26 cellular contexts compared by ENCODE assay signal in genomic region chr2:216001201-216001600, GRCh38. TPM values are rescaled to one million over a fixed set of nuclear protein-coding genes. Genes with fewer than 3 reads are reported as not detected.
A peak's percentile ranks its signal among the peaks of the same experiment; 100 is the strongest.
DNase-seq lines count a peak whose midpoint lies in the region; ATAC-seq and TF ChIP-seq lines count a peak whose summit lies in the region.
"Had no signal": no experiment of that assay in that cellular context is flagged by ENCODE, and none has a peak within 500 bp of the region (broad histone marks: within the 10 kb centered on the region; RNA-seq: fewer than 3 reads in every experiment).

No MANE protein-coding gene starts in this region.

- H3K79me2 ChIP-seq in mesendoderm (ENCODE audit: control insufficient read depth, insufficient read depth, low read length) = peaks cover 35% of the 10 kb centered on the region

- H3K27me3 ChIP-seq in HUES64 (ENCODE audit: insufficient read depth, low read length) (no peaks in the 10 kb centered on the region), mesendoderm (ENCODE audit: insufficient read depth, low read length, poor library complexity) (no peaks in the 10 kb centered on the region), transverse colon (no peaks in the 10 kb centered on the region)
- H3K27me3 ChIP-seq: foreskin keratinocyte, tibial nerve had no signal

- H3K4me2 ChIP-seq in mesendoderm (ENCODE audit: low read length) = no peak overlapping the region
- H3K4me2 ChIP-seq: SK-N-SH had no signal

- H3K27ac Mint-ChIP-seq in Calu3 (ENCODE audit: unreplicated experiment) = no peak overlapping the region
- H3K27ac Mint-ChIP-seq: activated naive CD8-positive, alpha-beta T cell treated with anti-CD3 and anti-CD28 coated beads, Interleukin-2, amount 10 ng/mL, durations not matched to agents 7 days and 5 days; progenitor cell of endocrine pancreas; stimulated activated naive CD8-positive, alpha-beta T cell treated with anti-CD3 and anti-CD28 coated beads, Interleukin-15, Interleukin-2, amounts not matched to agents 100 ng/mL and 50 ng/mL, for 24 hours had no signal

- H3K36me3 Mint-ChIP-seq in Calu3 (ENCODE audit: insufficient read depth, unreplicated experiment) = peaks cover 10% of the 10 kb centered on the region

- in situ Hi-C loops in G401 (cut with HindIII; ENCODE audit: low sequenced_read_pairs) (no loop called here), transverse colon (cut with MboI; ENCODE audit: low pct_ligation_motif_present in 1 of 4, low pct_unique_long_range_greater_than_20kb in 1 of 4, low sequenced_read_pairs in 3 of 4) (no loop called here)

- TF ChIP-seq CTCF in Calu3 (IDR thresholded peaks at IDR 0.05; ENCODE audit: unreplicated experiment) (no peak), transverse colon (IDR thresholded peaks at IDR 0.05) (no peak)

- no peak overlapping the region for H2AK5ac ChIP-seq in mesendoderm (ENCODE audit: low read length)

- intact Hi-C loops in Calu3 (cut with micrococcal nuclease; ENCODE audit: unreplicated experiment) = no loop called here
- intact Hi-C loops in left cardiac atrium (cut with DNase I) = no loop called here
- intact Hi-C loops in transverse colon (cut with DNase I; ENCODE audit: low total_unique reads) = loop anchor here (5.0 kb wide), 1 partner anchor 209 kb away; no protein-coding TSS in a partner anchor

- H3K56ac ChIP-seq in mesendoderm (ENCODE audit: low read length) = peak overlapping the region; percentile 22

- no peak overlapping the region for H3K18ac ChIP-seq in mesendoderm (ENCODE audit: low read length)

- no peak overlapping the region for H3K23ac ChIP-seq in mesendoderm (ENCODE audit: low read length)

- peaks cover 20% of the 10 kb centered on the region; the same call in 1 of the 2 replicates for H3K36me3 ChIP-seq in HUES64 (ENCODE audit: insufficient read depth, low read length)
- no peaks in the 10 kb centered on the region for H3K36me3 ChIP-seq in mesendoderm (ENCODE audit: control insufficient read depth, insufficient read depth, low read length)
- no peaks in the 10 kb centered on the region for H3K36me3 ChIP-seq in transverse colon

- no peak for TF ChIP-seq EP300 in transverse colon (IDR thresholded peaks at IDR 0.05; ENCODE audit: low read depth)

- no peak overlapping the region for H3K27ac ChIP-seq in HUES64 (ENCODE audit: low read depth, low read length)
- H3K27ac ChIP-seq in mesendoderm (ENCODE audit: low read depth, low read length) = no peak overlapping the region
- H3K27ac ChIP-seq in transverse colon = no peak overlapping the region
- H3K27ac ChIP-seq: foreskin keratinocyte, GM23248, KMS-11, WERI-Rb-1 had no signal

- H2BK15ac ChIP-seq in mesendoderm (replicated peaks; ENCODE audit: low read depth) = no peak overlapping the region

- H2BK120ac ChIP-seq in mesendoderm (ENCODE audit: low read depth, low read length) = no peak overlapping the region

- H3K9ac ChIP-seq in HUES64 (ENCODE audit: low read depth, low read length) (peak overlapping the region; percentile 7), mesendoderm (ENCODE audit: low read length) (no peak overlapping the region)
- H3K9ac ChIP-seq: GM23248, KMS-11, SK-N-SH had no signal

- BruUV-seq in Calu3 (replicated peaks; lab: Mats Ljungman, UMichigan) = no TSS peak

- H3K9me3 ChIP-seq in HUES64 (ENCODE audit: insufficient read depth, low read depth, low read length) (no peaks in the 10 kb centered on the region), transverse colon (no peaks in the 10 kb centered on the region)
- H3K9me3 ChIP-seq: mucosa of descending colon, SK-N-SH, tibial nerve had no signal

- no peaks in the 10 kb centered on the region for H3K9me3 Mint-ChIP-seq in Calu3 (ENCODE audit: low read depth, unreplicated experiment)
- H3K9me3 Mint-ChIP-seq: activated naive CD8-positive, alpha-beta T cell treated with anti-CD3 and anti-CD28 coated beads, Interleukin-2, amount 10 ng/mL, durations not matched to agents 7 days and 5 days; stimulated activated naive CD8-positive, alpha-beta T cell treated with anti-CD3 and anti-CD28 coated beads, Interleukin-15, Interleukin-2, amounts not matched to agents 100 ng/mL and 50 ng/mL, for 24 hours had no signal

- H3K4me1 ChIP-seq in HUES64 (ENCODE audit: insufficient read depth, low read length) (peaks cover 38% of the 10 kb centered on the region), mesendoderm (ENCODE audit: control insufficient read depth, low read depth, low read length) (peaks cover 2% of the 10 kb centered on the region), transverse colon (peaks cover 0 to 8% (median 4%) of the 10 kb centered on the region in 4 donors)

- H3K4me3 ChIP-seq in HUES64 (ENCODE audit: low read length) = no peak overlapping the region
- no peak overlapping the region for H3K4me3 ChIP-seq in mesendoderm (ENCODE audit: low read length)
- no peak overlapping the region for H3K4me3 ChIP-seq in transverse colon
- H3K4me3 ChIP-seq: GM23248, mucosa of descending colon, tibial nerve had no signal

- CTCF ChIA-PET in Calu3 (lab: Charles Lee) = interaction anchor here (1.5 kb wide), 1 partner anchor 11 kb away, joined by 3 read pairs; no protein-coding TSS in a partner anchor

- no peak overlapping the region for H3K4me3 Mint-ChIP-seq in Calu3 (ENCODE audit: low read depth, unreplicated experiment)
- H3K4me3 Mint-ChIP-seq: activated naive CD8-positive, alpha-beta T cell treated with anti-CD3 and anti-CD28 coated beads, Interleukin-2, amount 10 ng/mL, durations not matched to agents 7 days and 5 days; stimulated activated naive CD8-positive, alpha-beta T cell treated with anti-CD3 and anti-CD28 coated beads, Interleukin-15, Interleukin-2, amounts not matched to agents 100 ng/mL and 50 ng/mL, for 24 hours had no signal

- H3K79me1 ChIP-seq in mesendoderm (ENCODE audit: low read length) = peaks cover 18% of the 10 kb centered on the region

- ATAC-seq in GM19463 (IDR thresholded peaks at IDR 0.05; ENCODE audit: unreplicated experiment) (peak; percentile 29), left cardiac atrium (no peak)
- ATAC-seq: foreskin keratinocyte, mucosa of descending colon had no signal

- peaks cover 33% of the 10 kb centered on the region for H3K4me1 Mint-ChIP-seq in Calu3 (ENCODE audit: low read depth, unreplicated experiment)

- no peak overlapping the region for H3K4ac ChIP-seq in mesendoderm (ENCODE audit: low read depth, low read length)

- DNase-seq in G401 (ENCODE audit: low spot score) (peak; percentile 77), mesendoderm (no peak), Calu3 (no peak), left cardiac atrium (no peak), NCI-H146 (lab: John Stamatoyannopoulos, UW) (no peak), transverse colon (no peak)
- DNase-seq: activated CD4-positive, alpha-beta T cell treated with anti-CD3 and anti-CD28 coated beads, Interleukin-2, amount 50 U/mL, for 4 hours; activated CD8-positive, alpha-beta memory T cell treated with anti-CD3 and anti-CD28 coated beads, Interleukin-2, amount 50 U/mL, for 48 hours; activated naive CD8-positive, alpha-beta T cell treated with anti-CD3 and anti-CD28 coated beads, Interleukin-2, amount 10 ng/mL, durations not matched to agents 7 days and 5 days; effector CD4-positive, alpha-beta T cell; foreskin keratinocyte; GM23248; hippocampal formation; mucosa of descending colon; NCI-H187 treated with DMSO at 0.1 percent for 48 hours; NCI-H226; NCI-H774; SK-N-SH; stimulated activated CD4-positive, alpha-beta T cell treated with anti-CD3 and anti-CD28 coated beads, Interleukin-1b, Interleukin-23, amount 100 ng/mL, for 48 hours; WERI-Rb-1 had no signal

- no peak overlapping the region for H4K5ac ChIP-seq in mesendoderm (ENCODE audit: low read length)

- no peaks in the 10 kb centered on the region for H3K27me3 Mint-ChIP-seq in Calu3 (ENCODE audit: unreplicated experiment)
- H3K27me3 Mint-ChIP-seq: activated naive CD8-positive, alpha-beta T cell treated with anti-CD3 and anti-CD28 coated beads, Interleukin-2, amount 10 ng/mL, durations not matched to agents 7 days and 5 days; progenitor cell of endocrine pancreas; stimulated activated naive CD8-positive, alpha-beta T cell treated with anti-CD3 and anti-CD28 coated beads, Interleukin-15, Interleukin-2, amounts not matched to agents 100 ng/mL and 50 ng/mL, for 24 hours had no signal

- no peak overlapping the region for H4K8ac ChIP-seq in mesendoderm (ENCODE audit: low read depth, low read length)

- H2BK5ac ChIP-seq in mesendoderm (ENCODE audit: low read length) = no peak overlapping the region

- no peak for TF ChIP-seq POLR2A in transverse colon (IDR thresholded peaks at IDR 0.05)

- 49% methylated on average over 5 of the region's 5 CpGs for WGBS in HUES64
- no CpG with 5 or more reads among the region's 5 CpGs for WGBS in mesendoderm (ENCODE audit: extremely low coverage, insufficient coverage, low lambda C conversion rate)
- WGBS in transverse colon (ENCODE audit: low coverage in 1 of 2), 2 donors = 69% methylated on average over 5 of the region's 5 CpGs; no CpG with 5 or more reads in 1 of the 2 donors

RNA-seq across cellular contexts. Expression of gene MREG, which starts 12.2 kb away (rescaled TPM):
- total RNA-seq in G401 (2014; rRNA removed; shearing (Covaris generic)) = 4.0 and 4.2 TPM in 2 replicates
- polyA plus RNA-seq in HUES64 (2013, experiment 1 of 2) = 17.1 TPM
- polyA plus RNA-seq in HUES64 (2013, experiment 2 of 2) = 13.8 TPM
- 17.2 TPM for polyA plus RNA-seq in mesendoderm (2013, experiment 1 of 2)
- polyA plus RNA-seq in mesendoderm (2013, experiment 2 of 2) = 17.8 TPM
- 22.0 and 29.7 TPM in 2 replicates for total RNA-seq in Calu3 (2022)
- 1 to 10 TPM; 1.1 to 1.3 TPM for total RNA-seq in left cardiac atrium
- total RNA-seq in transverse colon = 1 to 10 TPM; 1.5 to 8.5 (median 5.1) TPM
